ENCODE assay signal across 21 cellular contexts in genomic region chr4:108454227-108454626, GRCh38.
"Had no signal": no experiment of that assay in that cellular context is flagged by ENCODE, and none has a peak within 500 bp of the region (broad histone marks: within the 10 kb centered on the region; RNA-seq: fewer than 3 reads in every experiment).

No MANE protein-coding gene starts in this region.

- H3K27me3 ChIP-seq: adrenal gland, ascending aorta, esophagus squamous epithelium, gastrocnemius medialis, ovary, tibial artery had no signal

- H3K4me1 ChIP-seq: adrenal gland, ascending aorta, esophagus squamous epithelium, gastrocnemius medialis, psoas muscle, tibial artery had no signal

- H3K4me3 ChIP-seq: adrenal gland, ascending aorta, coronary artery, esophagus squamous epithelium, gastrocnemius medialis, ovary, psoas muscle, skin epidermis, tibial artery had no signal

- DNase-seq: activated CD4-positive, alpha-beta T cell treated with anti-CD3 and anti-CD28 coated beads for 4 hours; activated CD4-positive, alpha-beta T cell treated with anti-CD3 and anti-CD28 coated beads, Interleukin-2, amount 50 U/mL, for 48 hours; activated CD4-positive, CD25-positive, alpha-beta regulatory T cell; activated CD8-positive, alpha-beta memory T cell treated with anti-CD3 and anti-CD28 coated beads, Interleukin-2, amount 50 U/mL, for 48 hours; activated naive CD4-positive, alpha-beta T cell; activated T-cell treated with anti-CD3 and anti-CD28 coated beads, Interleukin-2, amount 50 U/mL, for 4 hours; adrenal gland; cerebellar nuclear complex; esophagus squamous epithelium; gastrocnemius medialis; head of caudate nucleus; ovary; psoas muscle; right cardiac atrium; stimulated activated CD4-positive, alpha-beta T cell treated with anti-CD3 and anti-CD28 coated beads, Interleukin-2, amount 100 ng/mL, for 24 hours; stimulated activated naive CD8-positive, alpha-beta T cell treated with anti-CD3 and anti-CD28 coated beads, Interleukin-15, amount 100 ng/mL, for 72 hours; tibial artery had no signal

- H3K27ac ChIP-seq: adrenal gland, ascending aorta, coronary artery, esophagus squamous epithelium, gastrocnemius medialis, neutrophil, ovary, psoas muscle, skin epidermis, tibial artery had no signal

- H3K36me3 ChIP-seq: adrenal gland, ascending aorta, esophagus squamous epithelium, gastrocnemius medialis, neutrophil, ovary, tibial artery had no signal

- H3K9me3 ChIP-seq: adrenal gland, ascending aorta, esophagus squamous epithelium, gastrocnemius medialis, neutrophil, ovary, psoas muscle, tibial artery had no signal
